Comparison of ENCODE assay signal across 8 cellular contexts in the genomic region with DNA sequence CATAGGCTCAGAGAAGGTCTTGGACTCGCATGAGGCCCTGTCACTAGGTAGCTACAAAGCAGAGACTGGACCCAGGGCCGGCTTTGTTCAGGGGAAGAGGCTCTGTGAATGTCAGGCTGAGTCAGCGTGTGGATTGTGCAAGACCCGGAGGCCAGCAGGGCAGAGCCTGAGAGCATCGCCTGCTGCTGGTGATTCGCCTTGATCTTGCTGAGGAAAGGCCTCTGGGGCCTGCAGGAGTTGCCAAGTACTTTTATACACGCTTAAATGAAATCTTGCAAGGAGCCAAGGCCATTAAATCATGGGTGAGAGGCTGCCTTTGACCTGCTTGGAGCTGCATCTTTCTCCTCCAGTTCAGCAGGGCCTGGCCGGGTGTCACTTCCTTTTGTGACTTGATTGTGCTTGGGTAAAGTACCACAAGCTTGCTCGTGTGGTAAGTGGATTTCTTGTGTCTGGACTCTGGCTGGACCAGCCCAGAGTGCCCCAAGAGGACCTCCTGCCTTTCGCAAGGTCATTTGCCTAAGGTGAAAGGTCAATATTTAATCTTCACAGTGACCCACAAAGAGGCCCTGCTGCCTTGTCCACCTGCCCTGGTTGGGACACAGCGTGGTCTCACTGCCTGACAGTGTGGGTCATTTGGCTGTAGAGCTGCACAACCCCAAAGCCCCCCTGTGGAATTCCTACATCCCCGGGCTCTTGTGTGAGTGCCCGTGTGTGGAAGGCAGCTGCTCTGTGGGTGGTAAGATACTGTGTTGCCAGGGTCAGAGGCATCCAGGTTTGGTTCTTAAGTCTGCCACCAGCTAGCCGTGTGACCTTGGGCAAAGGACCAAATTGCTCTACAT. TPM values are rescaled to one million over a fixed set of nuclear protein-coding genes. Genes with fewer than 3 reads are reported as not detected.
DNase-seq lines count a peak whose midpoint lies in the region; ATAC-seq and TF ChIP-seq lines count a peak whose summit lies in the region.

No MANE protein-coding gene starts in this region.

- peaks cover 35% of the 10 kb centered on the region for H3K79me1 ChIP-seq in trophoblast cell (ENCODE audit: low read length)

- peaks cover 7 to 8% of the 10 kb centered on the region in 2 experiments for H3K36me3 ChIP-seq in trophoblast cell (ENCODE audit: control insufficient read depth in 1 of 2, insufficient read depth in 2 of 2, low read length in 2 of 2)
- H3K36me3 ChIP-seq in uterus, result no peaks in the 10 kb centered on the region

- H3K18ac ChIP-seq in trophoblast cell (ENCODE audit: low read length), result no peak overlapping the region

- intact Hi-C loops in Right ventricle myocardium inferior (cut with DNase I), result loop anchor here (2.0 kb wide), 1 partner anchor 44 kb away; a partner anchor contains a TSS
- intact Hi-C loops in uterus (cut with DNase I; ENCODE audit: low total_unique reads), result no loop called here

- TF ChIP-seq POLR2A in uterus (IDR thresholded peaks at IDR 0.05), result no peak

- H3K27me3 ChIP-seq in trophoblast cell (ENCODE audit: insufficient read depth, low read length), result no peaks in the 10 kb centered on the region
- no peaks in the 10 kb centered on the region for H3K27me3 ChIP-seq in uterus

- no peak overlapping the region for H2BK120ac ChIP-seq in trophoblast cell (ENCODE audit: insufficient read depth, low read length, poor library complexity)

- peak overlapping the region; percentile 28 for H4K91ac ChIP-seq in trophoblast cell (ENCODE audit: low read depth, low read length)

- H3K9ac ChIP-seq in trophoblast cell (ENCODE audit: low read length), result no peak overlapping the region

- H3K4me1 ChIP-seq in trophoblast cell (ENCODE audit: control insufficient read depth in 1 of 2, insufficient read depth in 2 of 2, low read length in 2 of 2) (peaks cover 57 to 59% of the 10 kb centered on the region in 2 experiments), uterus (peaks cover 16 to 17% of the 10 kb centered on the region in 2 donors)

- H4K8ac ChIP-seq in trophoblast cell (ENCODE audit: low read depth, low read length), result no peak overlapping the region

- WGBS in trophoblast cell (ENCODE audit: extremely low coverage, insufficient coverage, insufficient read length), result no CpG with 5 or more reads among the region's 14 CpGs

- H2AFZ ChIP-seq in trophoblast cell (ENCODE audit: insufficient read depth, low read length, poor library complexity), result no peak overlapping the region

- DNase-seq in RPMI7951 (ENCODE audit: low read depth), result peak; percentile 99
- peak; percentile 76 for DNase-seq in activated naive CD8-positive, alpha-beta T cell treated with anti-CD3 and anti-CD28 coated beads for 36 hours
- peak; percentile 97 for DNase-seq in Right ventricle myocardium inferior (ENCODE audit: missing footprints)
- peak; percentile 97 to 99 for DNase-seq in trophoblast cell
- peak; percentile 95 to 98 for DNase-seq in uterus
- DNase-seq in GM10266 (ENCODE audit: extremely low spot score), result no peak

- no peak overlapping the region for H3K4ac ChIP-seq in trophoblast cell (ENCODE audit: low read depth, low read length)

- H3K27ac ChIP-seq in trophoblast cell (ENCODE audit: low read depth, low read length), result peak overlapping the region; percentile 81
- peak overlapping the region; percentile 73 to 83 for H3K27ac ChIP-seq in uterus

- no peak overlapping the region for H3K4me3 ChIP-seq in trophoblast cell (ENCODE audit: low read depth, low read length)
- H3K4me3 ChIP-seq in uterus, result no peak overlapping the region

- ATAC-seq in GM21786 (IDR thresholded peaks at IDR 0.05; ENCODE audit: unreplicated experiment) (peak; percentile 31), Right ventricle myocardium inferior (peak; percentile 93), GM21737 (IDR thresholded peaks at IDR 0.05; ENCODE audit: unreplicated experiment) (no peak)

- no peaks in the 10 kb centered on the region for H3K9me3 ChIP-seq in trophoblast cell (ENCODE audit: insufficient read depth, low read depth, low read length)
- no peaks in the 10 kb centered on the region for H3K9me3 ChIP-seq in uterus

- H3K4me3 Mint-ChIP-seq in activated naive CD8-positive, alpha-beta T cell treated with anti-CD3 and anti-CD28 coated beads for 36 hours, result peak overlapping the region; percentile 60

- H3K9me3 Mint-ChIP-seq in activated naive CD8-positive, alpha-beta T cell treated with anti-CD3 and anti-CD28 coated beads for 36 hours, result peaks cover 7% of the 10 kb centered on the region

- no peak overlapping the region for H3K23ac ChIP-seq in trophoblast cell (ENCODE audit: low read length)

- TF ChIP-seq CTCF in uterus (IDR thresholded peaks at IDR 0.05) (no peak), GM10266 (IDR thresholded peaks at IDR 0.05; ENCODE audit: control insufficient read depth, insufficient read depth, low read depth, missing control alignments) (no peak)

- peak overlapping the region; percentile 96 for H3K27ac Mint-ChIP-seq in activated naive CD8-positive, alpha-beta T cell treated with anti-CD3 and anti-CD28 coated beads for 36 hours

- peaks cover 20% of the 10 kb centered on the region for H3K79me2 ChIP-seq in trophoblast cell (ENCODE audit: control insufficient read depth, insufficient read depth, low read length, poor library complexity)

- H4K12ac ChIP-seq in trophoblast cell (ENCODE audit: low read depth, low read length), result no peak overlapping the region

- H3K4me2 ChIP-seq in trophoblast cell (ENCODE audit: low read length), result no peak overlapping the region

- H3K27me3 Mint-ChIP-seq in activated naive CD8-positive, alpha-beta T cell treated with anti-CD3 and anti-CD28 coated beads for 36 hours, result no peaks in the 10 kb centered on the region

- no peak overlapping the region for H2BK12ac ChIP-seq in trophoblast cell (ENCODE audit: low read length)

- peaks cover 41% of the 10 kb centered on the region for H3K36me3 Mint-ChIP-seq in activated naive CD8-positive, alpha-beta T cell treated with anti-CD3 and anti-CD28 coated beads for 36 hours

- H2BK5ac ChIP-seq in trophoblast cell (ENCODE audit: low read depth, low read length, poor library complexity), result no peak overlapping the region

- no peak overlapping the region for H2AK5ac ChIP-seq in trophoblast cell (ENCODE audit: low read length)

- peak overlapping the region; percentile 3 for H3K14ac ChIP-seq in trophoblast cell (ENCODE audit: low read length)

- H3K4me1 Mint-ChIP-seq in activated naive CD8-positive, alpha-beta T cell treated with anti-CD3 and anti-CD28 coated beads for 36 hours, result peaks cover 95% of the 10 kb centered on the region

RNA-seq across cellular contexts. Expression of a gene that starts 38.6 kb away (rescaled TPM):
- total RNA-seq in RPMI7951 (2014; rRNA removed; shearing (Covaris generic)), result 0.10 TPM in 1 of 2 replicates, not detected in the other
- total RNA-seq in activated naive CD8-positive, alpha-beta T cell treated with anti-CD3 and anti-CD28 coated beads for 36 hours, result under 1 TPM; 0.08 to 0.18 TPM
- not detected for total RNA-seq in Right ventricle myocardium inferior
- 0.10 and 0.19 TPM in 2 replicates for polyA plus RNA-seq in trophoblast cell (2013)
- total RNA-seq in uterus, result 1 to 10 TPM in 1 of 4 donors, under 1 TPM in 1, not detected in 2; 0.40 to 1.4 TPM

RNA-seq across cellular contexts. Expression of a gene that starts 44.9 kb away (rescaled TPM):
- 56.4 and 67.0 TPM in 2 replicates for total RNA-seq in RPMI7951 (2014; rRNA removed; shearing (Covaris generic))
- total RNA-seq in activated naive CD8-positive, alpha-beta T cell treated with anti-CD3 and anti-CD28 coated beads for 36 hours, result 10 to 100 TPM; 39.6 to 40.4 TPM
- 38.7 TPM for total RNA-seq in Right ventricle myocardium inferior
- polyA plus RNA-seq in trophoblast cell (2013), result 77.2 and 78.0 TPM in 2 replicates
- 100 to 1,000 TPM in 1 of 4 donors, 10 to 100 TPM in 3; 37.1 to 110 (median 66.1) TPM for total RNA-seq in uterus
